In the genomic region with DNA sequence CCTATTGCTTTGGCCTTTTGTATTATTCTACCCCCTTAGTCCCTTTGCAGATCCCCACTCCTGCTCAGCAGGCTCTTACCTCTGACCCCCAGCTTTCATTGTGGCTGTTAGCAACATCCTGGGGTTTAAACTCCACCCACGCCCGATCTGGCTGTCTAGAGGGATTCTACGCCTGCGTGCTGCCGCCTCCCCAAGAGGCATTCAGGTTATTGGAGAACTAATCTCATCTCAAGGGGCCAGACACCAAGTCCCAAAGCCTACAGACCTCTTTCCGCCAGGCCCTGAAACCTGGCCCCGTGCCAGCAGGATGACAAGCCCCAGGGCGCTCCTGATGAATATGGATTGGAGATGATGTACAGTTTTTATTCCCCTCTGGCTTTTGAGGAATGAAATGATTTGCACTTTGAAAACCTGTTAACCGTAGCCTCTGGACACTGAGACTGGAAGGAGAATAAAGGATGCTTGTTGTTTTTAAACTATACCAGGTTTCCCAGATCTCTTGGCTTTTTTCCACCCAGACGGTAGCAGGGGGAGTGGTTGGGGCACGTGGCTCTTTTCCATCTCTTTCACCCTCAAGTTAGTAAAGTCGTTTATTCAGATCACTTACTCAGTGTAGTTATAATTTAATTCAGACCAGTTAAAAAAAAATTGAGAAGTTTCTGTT, we compare ENCODE assay signal across 12 cellular contexts. TPM values are rescaled to one million over a fixed set of nuclear protein-coding genes. Genes with fewer than 3 reads are reported as not detected.
DNase-seq lines count a peak whose midpoint lies in the region; ATAC-seq and TF ChIP-seq lines count a peak whose summit lies in the region.
"Had no signal": no experiment of that assay in that cellular context is flagged by ENCODE, and none has a peak within 500 bp of the region (broad histone marks: within the 10 kb centered on the region; RNA-seq: fewer than 3 reads in every experiment).

No MANE protein-coding gene starts in this region.

- TF ChIP-seq RAD21 in IMR-90 (IDR thresholded peaks at IDR 0.05; ENCODE audit: low read length) = no peak

- H4K20me1 ChIP-seq in IMR-90 (ENCODE audit: insufficient read depth, low read length) = no peaks in the 10 kb centered on the region

- no peak overlapping the region for H3K14ac ChIP-seq in IMR-90 (replicated peaks; ENCODE audit: low read depth, low read length)

- peaks cover 24% of the 10 kb centered on the region for H3K36me3 Mint-ChIP-seq in T-cell

- BruUV-seq in A673 (replicated peaks; lab: Mats Ljungman, UMichigan) = no TSS peak
- BruUV-seq in IMR-90 (replicated peaks; lab: Mats Ljungman, UMichigan) = no TSS peak

- POLR2A ChIA-PET in A673 (lab: Charles Lee; ENCODE audit: low non-redundant PET) = no interaction called here
- POLR2A ChIA-PET in IMR-90 (lab: Charles Lee; ENCODE audit: unreplicated experiment) = no interaction called here
- POLR2A ChIA-PET in T-cell (lab: Charles Lee) = no interaction called here

- H3K23ac ChIP-seq in IMR-90 (ENCODE audit: low read depth, low read length) (no peak overlapping the region), mesendoderm (ENCODE audit: low read length) (no peak overlapping the region)

- intact Hi-C loops in A673 (cut with micrococcal nuclease; ENCODE audit: unreplicated experiment) = no loop called here
- intact Hi-C loops in IMR-90 (cut with micrococcal nuclease) = no loop called here

- H3K9me3 ChIP-seq in A673 (ENCODE audit: low read depth, low read length, poor library complexity, severe bottlenecking) = no peaks in the 10 kb centered on the region
- H3K9me3 ChIP-seq in IMR-90 (ENCODE audit: control insufficient read depth, insufficient read depth, low read length) = no peaks in the 10 kb centered on the region

- WGBS in IMR-90 (ENCODE audit: extremely low coverage in 2 of 2, insufficient read length in 1 of 2), 2 experiments = no CpG with 5 or more reads among the region's 12 CpGs
- WGBS in mesendoderm (ENCODE audit: extremely low coverage, insufficient coverage, low lambda C conversion rate) = no CpG with 5 or more reads among the region's 12 CpGs

- H4K91ac ChIP-seq in IMR-90 (ENCODE audit: insufficient read depth, low read depth, low read length) = no peak overlapping the region

- H3K36me3 ChIP-seq in A673 (ENCODE audit: insufficient read depth, low read length, poor library complexity, severe bottlenecking) (peaks cover 19% of the 10 kb centered on the region), IMR-90 (ENCODE audit: control insufficient read depth, insufficient read depth, low read length) (peaks cover 44% of the 10 kb centered on the region), mesendoderm (ENCODE audit: control insufficient read depth, insufficient read depth, low read length) (no peaks in the 10 kb centered on the region)

- H3K27ac ChIP-seq in A673 (ENCODE audit: low read depth, low read length, poor library complexity, severe bottlenecking) (no peak overlapping the region), IMR-90 (ENCODE audit: insufficient read depth, low read length) (no peak overlapping the region), mesendoderm (ENCODE audit: low read depth, low read length) (no peak overlapping the region)

- dilution Hi-C loops in IMR-90 (cut with HindIII; ENCODE audit: low sequenced_read_pairs, unreplicated experiment) = no loop called here

- peaks cover 22% of the 10 kb centered on the region for H3K4me1 ChIP-seq in A673 (ENCODE audit: insufficient read depth, low read length, poor library complexity, severe bottlenecking)
- H3K4me1 ChIP-seq in IMR-90 (ENCODE audit: control insufficient read depth, insufficient read depth, low read length) = peaks cover 9% of the 10 kb centered on the region
- no peaks in the 10 kb centered on the region for H3K4me1 ChIP-seq in mesendoderm (ENCODE audit: control insufficient read depth, low read depth, low read length)

- H3K27ac Mint-ChIP-seq in T-cell = no peak overlapping the region
- H3K27ac Mint-ChIP-seq: B cell had no signal

- H3K4me1 Mint-ChIP-seq in T-cell = peaks cover 2 to 8% (median 5%) of the 10 kb centered on the region in 3 donors
- H3K4me1 Mint-ChIP-seq: B cell had no signal

- H3K4me3 ChIP-seq in A673 (ENCODE audit: low read depth, low read length, poor library complexity, severe bottlenecking) = no peak overlapping the region
- H3K4me3 ChIP-seq in IMR-90 (ENCODE audit: insufficient read depth, low read depth, low read length) = no peak overlapping the region
- H3K4me3 ChIP-seq in fibroblast of mammary gland (ENCODE audit: control insufficient read depth, low read depth, low read length) = no peak overlapping the region
- H3K4me3 ChIP-seq in mesendoderm (ENCODE audit: low read length) = no peak overlapping the region

- H3K4ac ChIP-seq in IMR-90 (ENCODE audit: low read depth, low read length) = no peak overlapping the region
- no peak overlapping the region for H3K4ac ChIP-seq in mesendoderm (ENCODE audit: low read depth, low read length)

- H2AK5ac ChIP-seq in IMR-90 (ENCODE audit: low read depth, low read length) (no peak overlapping the region), mesendoderm (ENCODE audit: low read length) (no peak overlapping the region)

- H4K8ac ChIP-seq in IMR-90 (ENCODE audit: low read depth in 2 of 2, low read length in 2 of 2) (no peak overlapping the region), mesendoderm (ENCODE audit: low read depth, low read length) (no peak overlapping the region)

- ATAC-seq in IMR-90 (ENCODE audit: low read depth) (no peak; the same call in 1 of the 2 replicates), T-cell (replicated peaks in 1 of 4) (no peak)

- no peak overlapping the region for H3K4me2 ChIP-seq in IMR-90 (ENCODE audit: low read depth, low read length)
- no peak overlapping the region for H3K4me2 ChIP-seq in mesendoderm (ENCODE audit: low read length)

- no peak overlapping the region for H3K4me3 Mint-ChIP-seq in T-cell
- H3K4me3 Mint-ChIP-seq: B cell had no signal

- H4K5ac ChIP-seq in IMR-90 (ENCODE audit: low read depth, low read length) (no peak overlapping the region), mesendoderm (ENCODE audit: low read length) (no peak overlapping the region)

- no peaks in the 10 kb centered on the region for H3K9me3 Mint-ChIP-seq in T-cell

- no peak overlapping the region for H2BK20ac ChIP-seq in IMR-90 (ENCODE audit: low read depth, low read length)

- H3K27me3 ChIP-seq in A673 (replicated peaks; ENCODE audit: insufficient read depth, low read depth, low read length, poor library complexity) (no peaks in the 10 kb centered on the region), IMR-90 (ENCODE audit: control insufficient read depth, insufficient read depth, low read length) (no peaks in the 10 kb centered on the region), mesendoderm (ENCODE audit: insufficient read depth, low read length, poor library complexity) (no peaks in the 10 kb centered on the region)

- DNase-seq in A673 (ENCODE audit: low spot score) (peak; percentile 92), IMR-90 (no peak), NCI-H69 (lab: John Stamatoyannopoulos, UW) (peak; percentile 99), fibroblast of mammary gland (ENCODE audit: low read depth) (peak; percentile 25), T-cell (no peak), globus pallidus (ENCODE audit: low spot score) (no peak), mesendoderm (no peak), hippocampal formation (lab: John Stamatoyannopoulos, UW) (no peak)
- DNase-seq: activated T-cell treated with anti-CD3 and anti-CD28 coated beads, Interleukin-2, amount 50 U/mL, for 1 hour; cerebellar nuclear complex; mesenchymal stem cell had no signal

- TF ChIP-seq POLR2A in IMR-90 (IDR thresholded peaks at IDR 0.05; ENCODE audit: low read depth, low read length) = no peak

- H3K79me2 ChIP-seq in mesendoderm (ENCODE audit: control insufficient read depth, insufficient read depth, low read length) = no peaks in the 10 kb centered on the region

- TF ChIP-seq CTCF in A673 (conservative IDR thresholded peaks at IDR 0.05; ENCODE audit: low read depth, low read length) (no peak), IMR-90 (conservative IDR thresholded peaks at IDR 0.05; ENCODE audit: low read depth, low read length) (no peak), fibroblast of mammary gland (conservative IDR thresholded peaks at IDR 0.05; ENCODE audit: control insufficient read depth, insufficient read depth, low read depth, low read length) (no peak)

- H3K9ac ChIP-seq in IMR-90 (ENCODE audit: low read depth, low read length) (no peak overlapping the region), mesendoderm (ENCODE audit: low read length) (no peak overlapping the region)

- H2BK120ac ChIP-seq in IMR-90 (ENCODE audit: low read depth, low read length) = no peak overlapping the region
- no peak overlapping the region for H2BK120ac ChIP-seq in mesendoderm (ENCODE audit: low read depth, low read length)

- H2BK5ac ChIP-seq in IMR-90 (ENCODE audit: low read depth, low read length, poor library complexity, severe bottlenecking) (no peak overlapping the region), mesendoderm (ENCODE audit: low read length) (no peak overlapping the region)

- H3K79me1 ChIP-seq in IMR-90 (ENCODE audit: low read depth in 1 of 2, low read length in 2 of 2) = peaks cover 0 to 4% of the 10 kb centered on the region in 2 experiments; a peak in 1 of 4 replicates
- H3K79me1 ChIP-seq in mesendoderm (ENCODE audit: low read length) = no peaks in the 10 kb centered on the region

- H3K9me1 ChIP-seq in IMR-90 (ENCODE audit: insufficient read depth, low read length) = peaks cover 12% of the 10 kb centered on the region

- CTCF ChIA-PET in A673 (lab: Charles Lee) (no interaction called here), IMR-90 (lab: Yijun Ruan, JAX) (no interaction called here), T-cell (lab: Charles Lee) (no interaction called here)

- H2AK9ac ChIP-seq in IMR-90 (replicated peaks; ENCODE audit: low read depth, low read length, poor library complexity) = peak overlapping the region; percentile 58

- in situ Hi-C loops in IMR-90 (cut with MboI; ENCODE audit: low sequenced_read_pairs) = no loop called here

- H3K18ac ChIP-seq in IMR-90 (ENCODE audit: low read depth, low read length) (no peak overlapping the region), mesendoderm (ENCODE audit: low read length) (no peak overlapping the region)

- H3K56ac ChIP-seq in IMR-90 (ENCODE audit: extremely low read depth, insufficient read depth, low read length) (no peak overlapping the region), mesendoderm (ENCODE audit: low read length) (no peak overlapping the region)

- no peaks in the 10 kb centered on the region for H3K27me3 Mint-ChIP-seq in T-cell
- H3K27me3 Mint-ChIP-seq: B cell had no signal

- H2BK15ac ChIP-seq in IMR-90 (ENCODE audit: low read depth, low read length) = no peak overlapping the region
- no peak overlapping the region for H2BK15ac ChIP-seq in mesendoderm (replicated peaks; ENCODE audit: low read depth)

- no peak overlapping the region for H2AFZ ChIP-seq in IMR-90 (replicated peaks; ENCODE audit: low read length, poor library complexity)

RNA-seq across cellular contexts. Expression of gene IKBKE, which starts 14.5 kb away (rescaled TPM):
- total RNA-seq in A673 (2021) (2.3 and 2.9 TPM in 2 replicates), IMR-90 (2012; rRNA removed) (21.4 and 24.0 TPM in 2 replicates), T-cell (10 to 100 TPM; 60.7 to 84.7 (median 81.4) TPM)
- polyA plus RNA-seq in IMR-90 (2012; rRNA removed) = 20.3 and 21.0 TPM in 2 replicates
- 14.8 and 17.1 TPM in 2 replicates for polyA plus RNA-seq in IMR-90 (2012; cell fraction: cytosol; rRNA removed)
- polyA plus RNA-seq in IMR-90 (2012; cell fraction: nucleus; rRNA removed; ENCODE audit: low replicate concordance) = 47.3 and 62.4 TPM in 2 replicates
- 3.7 TPM for polyA plus RNA-seq in mesendoderm (2013, experiment 1 of 2)
- polyA plus RNA-seq in mesendoderm (2013, experiment 2 of 2) = 3.8 TPM

RNA-seq across cellular contexts. Expression of gene RASSF5, which starts 51.5 kb away (rescaled TPM):
- total RNA-seq in A673 (2021) (0.75 and 1.3 TPM in 2 replicates), IMR-90 (2012; rRNA removed) (0.18 and 0.56 TPM in 2 replicates), T-cell (100 to 1,000 TPM; 174 to 224 (median 204) TPM)
- 1.1 TPM in 2 replicates for polyA plus RNA-seq in IMR-90 (2012; rRNA removed)
- 0.39 and 1.2 TPM in 2 replicates for polyA plus RNA-seq in IMR-90 (2012; cell fraction: cytosol; rRNA removed)
- 2.3 and 3.2 TPM in 2 replicates for polyA plus RNA-seq in IMR-90 (2012; cell fraction: nucleus; rRNA removed; ENCODE audit: low replicate concordance)
- polyA plus RNA-seq in mesendoderm (2013, experiment 1 of 2) = 1.4 TPM
- polyA plus RNA-seq in mesendoderm (2013, experiment 2 of 2) = 1.8 TPM

Comparison
In these comparisons a context has a peak if more than half of its experiments do, and no peak if none do; other contexts are left out.
1. DNase-seq: peak in A673 (single experiment), NCI-H69 (single experiment) and fibroblast of mammary gland (single experiment); none in IMR-90 (single experiment), T-cell (0 of 34), globus pallidus (single experiment), mesendoderm (single experiment) and hippocampal formation (0 of 2).
2. RNA of gene RASSF5, which starts 51.5 kb away (total RNA-seq): 174 to 224 TPM in T-cell; 0.75 to 1.3 TPM in A673 and 0.18 to 0.56 TPM in IMR-90; every median in the first group is over 10 times any median in the second.